In genomic region chr2:8452296-8452695, GRCh38 we compare ENCODE assay signal across 19 cellular contexts.
"Had no signal": no experiment of that assay in that cellular context is flagged by ENCODE, and none has a peak within 500 bp of the region (broad histone marks: within the 10 kb centered on the region; RNA-seq: fewer than 3 reads in every experiment).

No MANE protein-coding gene starts in this region.

- H3K36me3 ChIP-seq: esophagus squamous epithelium, gastroesophageal sphincter, left lung, lower lobe of right lung, neutrophil, suprapubic skin, thyroid gland had no signal

- H3K9me3 ChIP-seq: esophagus squamous epithelium, gastroesophageal sphincter, left lung, lower lobe of right lung, neutrophil, psoas muscle, suprapubic skin, thyroid gland had no signal

- H3K4me3 ChIP-seq: esophagus squamous epithelium, gastroesophageal sphincter, left lung, lower lobe of right lung, psoas muscle, suprapubic skin, thyroid gland had no signal

- H3K4me1 Mint-ChIP-seq: memory B cell had no signal

- H3K27me3 Mint-ChIP-seq: effector memory CD8-positive, alpha-beta T cell; type B pancreatic cell had no signal

- H3K9me3 Mint-ChIP-seq: effector memory CD8-positive, alpha-beta T cell had no signal

- H3K36me3 Mint-ChIP-seq: memory B cell, mesothelial cell of epicardium, type B pancreatic cell had no signal

- H3K27me3 ChIP-seq: neutrophil had no signal

- H3K27ac ChIP-seq: esophagus squamous epithelium, gastroesophageal sphincter, left lung, lower lobe of right lung, neutrophil, psoas muscle, suprapubic skin, thyroid gland had no signal

- H3K27ac Mint-ChIP-seq: memory B cell, mesothelial cell of epicardium, nephron progenitor cell, type B pancreatic cell had no signal

- H3K4me1 ChIP-seq: psoas muscle had no signal

- DNase-seq: cortex of kidney; effector memory CD8-positive, alpha-beta T cell; esophagus squamous epithelium; foreskin fibroblast; glutamatergic neuron; left lung; lower lobe of right lung; nephron progenitor cell; psoas muscle; retina; stimulated activated CD4-positive, alpha-beta T cell treated with anti-CD3 and anti-CD28 coated beads, Interleukin-12 subunit alpha, Interleukin-12 subunit beta, amount 100 ng/mL, for 4 hours; stimulated activated naive CD8-positive, alpha-beta T cell treated with anti-CD3 and anti-CD28 coated beads, Interleukin-15, Interleukin-2, amounts not matched to agents 100 U/mL and 50 U/mL, for 24 hours; thyroid gland had no signal

- H3K4me3 Mint-ChIP-seq: effector memory CD8-positive, alpha-beta T cell; memory B cell; mesothelial cell of epicardium; nephron progenitor cell; type B pancreatic cell had no signal
